ENCODE assay signal across 11 cellular contexts in genomic region chr2:68366083-68366560, GRCh38. TPM values are rescaled to one million over a fixed set of nuclear protein-coding genes. Genes with fewer than 3 reads are reported as not detected.
DNase-seq lines count a peak whose midpoint lies in the region; ATAC-seq, FAIRE-seq and TF ChIP-seq lines count a peak whose summit lies in the region.
"Had no signal": no experiment of that assay in that cellular context is flagged by ENCODE, and none has a peak within 500 bp of the region (broad histone marks: within the 10 kb centered on the region; RNA-seq: fewer than 3 reads in every experiment).

No MANE protein-coding gene starts in this region.

- FAIRE-seq in D721Med (lab: Jason Lieb, UNC): no peak

- no peak for TF ChIP-seq EP300 in SK-N-SH (IDR thresholded peaks at IDR 0.05; ENCODE audit: borderline replicate concordance in 1 of 2, low read depth in 1 of 2, low read length in 1 of 2)

- H3K27me3 ChIP-seq in heart right ventricle (no peaks in the 10 kb centered on the region), right cardiac atrium (ENCODE audit: control insufficient read depth, insufficient read depth) (no peaks in the 10 kb centered on the region), colonic mucosa (no peaks in the 10 kb centered on the region), aorta (ENCODE audit: control insufficient read depth in 1 of 2, insufficient read depth in 2 of 2, low read length in 1 of 2) (no peaks in the 10 kb centered on the region), SK-N-SH (ENCODE audit: insufficient read depth) (no peaks in the 10 kb centered on the region)

- no peak for TF ChIP-seq RAD21 in SK-N-SH (IDR thresholded peaks at IDR 0.05; ENCODE audit: low read length)

- ATAC-seq in heart right ventricle (peak in 2 of 8 donors; percentile 29 to 41), right cardiac atrium (no peak), HG03354 (IDR thresholded peaks at IDR 0.05; ENCODE audit: poor library complexity, severe bottlenecking, unreplicated experiment) (peak; percentile 50), aorta (ENCODE audit: low FRiP score) (peak; percentile 52)

- intact Hi-C loops in heart right ventricle (cut with DNase I) (loop anchor here in 3 of 10 donors (1.0 to 10.0 kb wide), 3 partner anchors 21 to 241 kb away; no protein-coding TSS in a partner anchor), right cardiac atrium (cut with DNase I) (loop anchor here in 1 of 4 donors (5.0 kb wide), 1 partner anchor 76 kb away; no protein-coding TSS in a partner anchor), colonic mucosa (cut with DNase I) (loop anchor here (5.0 kb wide), 1 partner anchor 76 kb away; no protein-coding TSS in a partner anchor), aorta (cut with DNase I) (no loop called here)

- WGBS in heart right ventricle, 2 donors: 83 to 90% methylated on average over 4 of the region's 4 CpGs
- WGBS in right cardiac atrium: 81% methylated on average over 4 of the region's 4 CpGs
- WGBS in aorta, 2 donors: 84 to 88% methylated on average over 4 of the region's 4 CpGs
- 63% methylated on average over 4 of the region's 4 CpGs for WGBS in SK-N-SH (ENCODE audit: low lambda C conversion rate)

- H3K9me2 ChIP-seq in SK-N-SH: no peaks in the 10 kb centered on the region

- H4K20me1 ChIP-seq in SK-N-SH (ENCODE audit: insufficient read depth): no peaks in the 10 kb centered on the region

- TF ChIP-seq CTCF in heart right ventricle (IDR thresholded peaks at IDR 0.05): no peak
- no peak for TF ChIP-seq CTCF in colonic mucosa (IDR thresholded peaks at IDR 0.05)
- TF ChIP-seq CTCF in D721Med (IDR thresholded peaks at IDR 0.05; ENCODE audit: insufficient read depth, missing control alignments): no peak
- TF ChIP-seq CTCF in SK-N-SH (IDR thresholded peaks at IDR 0.05): no peak

- H3K9me3 ChIP-seq in heart right ventricle: peaks cover 0 to 3% (median 0%) of the 10 kb centered on the region in 11 donors
- H3K9me3 ChIP-seq in right cardiac atrium (ENCODE audit: control insufficient read depth, low read length): no peaks in the 10 kb centered on the region
- no peaks in the 10 kb centered on the region for H3K9me3 ChIP-seq in colonic mucosa
- H3K9me3 ChIP-seq in aorta (ENCODE audit: control insufficient read depth, low read length): no peaks in the 10 kb centered on the region
- H3K9me3 ChIP-seq in SK-N-SH: no peaks in the 10 kb centered on the region

- DNase-seq in heart right ventricle: no peak
- DNase-seq in right cardiac atrium: no peak
- no peak for DNase-seq in colonic mucosa
- peak in 1 of 2 donors; percentile 54 for DNase-seq in aorta
- DNase-seq in D721Med (ENCODE audit: insufficient read length, low spot score): no peak
- DNase-seq in SK-N-SH: no peak
- no peak for DNase-seq in NCI-H526 treated with DMSO at 0.1 percent for 48 hours (lab: John Stamatoyannopoulos, UW)
- DNase-seq: activated effector memory CD4-positive, alpha-beta T cell treated with Interleukin-2 at 50 U/mL for 16 hours; CD4-positive, CD25-positive, alpha-beta regulatory T cell; stimulated activated CD4-positive, alpha-beta T cell treated with anti-CD3 and anti-CD28 coated beads, Interleukin-4, amount 100 ng/mL, for 4 hours had no signal

- H3K79me2 ChIP-seq in SK-N-SH (ENCODE audit: insufficient read depth): no peaks in the 10 kb centered on the region

- H3K9ac ChIP-seq in colonic mucosa (ENCODE audit: low read depth in 2 of 2, low read length in 2 of 2) (peak overlapping the region in 1 of 2 donors; percentile 7), SK-N-SH (no peak overlapping the region)

- H3K36me3 ChIP-seq in heart right ventricle: peaks cover 0 to 8% (median 0%) of the 10 kb centered on the region in 9 donors
- no peaks in the 10 kb centered on the region for H3K36me3 ChIP-seq in colonic mucosa
- H3K36me3 ChIP-seq in aorta (ENCODE audit: control insufficient read depth in 1 of 2, insufficient read depth in 2 of 2, low read length in 1 of 2): no peaks in the 10 kb centered on the region
- no peaks in the 10 kb centered on the region for H3K36me3 ChIP-seq in SK-N-SH (replicated peaks in 1 of 2; ENCODE audit: control insufficient read depth in 1 of 2, insufficient read depth in 2 of 2, low read length in 1 of 2)

- H3K4me3 ChIP-seq in heart right ventricle (peak overlapping the region in 7 of 10 donors; percentile 2 to 63 (median 34)), right cardiac atrium (ENCODE audit: low read length) (no peak overlapping the region), colonic mucosa (peak overlapping the region; percentile 22), aorta (ENCODE audit: low read length in 2 of 2) (no peak overlapping the region), SK-N-SH (ENCODE audit: low read depth in 2 of 2, low read length in 1 of 2) (no peak overlapping the region)

- H3K4me2 ChIP-seq in SK-N-SH: no peak overlapping the region

- no peak overlapping the region for H2AFZ ChIP-seq in SK-N-SH (ENCODE audit: low read depth)

- H3K4me1 ChIP-seq in heart right ventricle (peaks cover 0 to 58% (median 4%) of the 10 kb centered on the region in 9 donors), right cardiac atrium (ENCODE audit: control insufficient read depth, insufficient read depth, low read length) (no peaks in the 10 kb centered on the region), colonic mucosa (no peaks in the 10 kb centered on the region), aorta (ENCODE audit: control insufficient read depth in 1 of 2, insufficient read depth in 2 of 2, low read length in 2 of 2) (no peaks in the 10 kb centered on the region), SK-N-SH (ENCODE audit: control insufficient read depth in 1 of 2, insufficient read depth in 2 of 2, low read depth in 1 of 2, low read length in 1 of 2) (no peaks in the 10 kb centered on the region; a peak in 1 of 4 replicates)

- H3F3A ChIP-seq in SK-N-SH (replicated peaks; ENCODE audit: insufficient read depth): no peaks in the 10 kb centered on the region

- CTCF ChIA-PET in SK-N-SH (lab: Yijun Ruan, JAX): interaction anchor here (3.3 kb wide), 1 partner anchor 75 kb away, joined by 10 read pairs; no protein-coding TSS in a partner anchor

- H3K27ac ChIP-seq in heart right ventricle (peak overlapping the region in 3 of 10 donors; percentile 30 to 87 (median 63)), right cardiac atrium (ENCODE audit: low read length) (no peak overlapping the region), colonic mucosa (peak overlapping the region; percentile 38), aorta (ENCODE audit: low read depth in 1 of 2, low read length in 2 of 2) (no peak overlapping the region), SK-N-SH (ENCODE audit: low read depth in 2 of 2, low read length in 1 of 2) (no peak overlapping the region)

- POLR2A ChIA-PET in SK-N-SH (lab: Yijun Ruan, JAX): no interaction called here

TF ChIP-seq in SK-N-SH, 30 proteins besides CTCF, POLR2A, EP300 and RAD21 (continues in another document):
- TF ChIP-seq, protein P1, sequence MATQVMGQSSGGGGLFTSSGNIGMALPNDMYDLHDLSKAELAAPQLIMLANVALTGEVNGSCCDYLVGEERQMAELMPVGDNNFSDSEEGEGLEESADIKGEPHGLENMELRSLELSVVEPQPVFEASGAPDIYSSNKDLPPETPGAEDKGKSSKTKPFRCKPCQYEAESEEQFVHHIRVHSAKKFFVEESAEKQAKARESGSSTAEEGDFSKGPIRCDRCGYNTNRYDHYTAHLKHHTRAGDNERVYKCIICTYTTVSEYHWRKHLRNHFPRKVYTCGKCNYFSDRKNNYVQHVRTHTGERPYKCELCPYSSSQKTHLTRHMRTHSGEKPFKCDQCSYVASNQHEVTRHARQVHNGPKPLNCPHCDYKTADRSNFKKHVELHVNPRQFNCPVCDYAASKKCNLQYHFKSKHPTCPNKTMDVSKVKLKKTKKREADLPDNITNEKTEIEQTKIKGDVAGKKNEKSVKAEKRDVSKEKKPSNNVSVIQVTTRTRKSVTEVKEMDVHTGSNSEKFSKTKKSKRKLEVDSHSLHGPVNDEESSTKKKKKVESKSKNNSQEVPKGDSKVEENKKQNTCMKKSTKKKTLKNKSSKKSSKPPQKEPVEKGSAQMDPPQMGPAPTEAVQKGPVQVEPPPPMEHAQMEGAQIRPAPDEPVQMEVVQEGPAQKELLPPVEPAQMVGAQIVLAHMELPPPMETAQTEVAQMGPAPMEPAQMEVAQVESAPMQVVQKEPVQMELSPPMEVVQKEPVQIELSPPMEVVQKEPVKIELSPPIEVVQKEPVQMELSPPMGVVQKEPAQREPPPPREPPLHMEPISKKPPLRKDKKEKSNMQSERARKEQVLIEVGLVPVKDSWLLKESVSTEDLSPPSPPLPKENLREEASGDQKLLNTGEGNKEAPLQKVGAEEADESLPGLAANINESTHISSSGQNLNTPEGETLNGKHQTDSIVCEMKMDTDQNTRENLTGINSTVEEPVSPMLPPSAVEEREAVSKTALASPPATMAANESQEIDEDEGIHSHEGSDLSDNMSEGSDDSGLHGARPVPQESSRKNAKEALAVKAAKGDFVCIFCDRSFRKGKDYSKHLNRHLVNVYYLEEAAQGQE (IDR thresholded peaks at IDR 0.05; ENCODE audit: low read depth, low read length): no peak
- TF ChIP-seq, protein P2, sequence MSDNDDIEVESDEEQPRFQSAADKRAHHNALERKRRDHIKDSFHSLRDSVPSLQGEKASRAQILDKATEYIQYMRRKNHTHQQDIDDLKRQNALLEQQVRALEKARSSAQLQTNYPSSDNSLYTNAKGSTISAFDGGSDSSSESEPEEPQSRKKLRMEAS (IDR thresholded peaks at IDR 0.05; ENCODE audit: low read depth): no peak
- TF ChIP-seq NFIC (IDR thresholded peaks at IDR 0.05; ENCODE audit: borderline replicate concordance) (no peak), FOSL2 (IDR thresholded peaks at IDR 0.05; ENCODE audit: borderline replicate concordance, low read depth) (no peak), MEF2A (IDR thresholded peaks at IDR 0.05; ENCODE audit: borderline replicate concordance, low read depth) (no peak), TAF1 (IDR thresholded peaks at IDR 0.05; ENCODE audit: borderline replicate concordance, low read depth, low read length) (no peak)

RNA-seq across cellular contexts. Expression of gene PLEK, which starts 1.0 kb away (rescaled TPM):
- total RNA-seq in heart right ventricle: 10 to 100 TPM in 1 of 10 donors, 1 to 10 TPM in 9; 1.1 to 46.3 (median 2.8) TPM
- 1 to 10 TPM; 1.2 to 3.3 TPM for polyA plus RNA-seq in heart right ventricle
- total RNA-seq in right cardiac atrium: 1 to 10 TPM; 4.0 to 6.6 (median 4.3) TPM
- polyA plus RNA-seq in right cardiac atrium: 1.3 TPM
- 1 to 10 TPM; 2.6 to 5.1 TPM for total RNA-seq in colonic mucosa
- 10 to 100 TPM; 14.6 to 32.9 TPM for total RNA-seq in aorta
- 10 to 100 TPM in 1 of 2 donors, 1 to 10 TPM in 1; 3.3 to 12.3 TPM for polyA plus RNA-seq in aorta
- 0.02 TPM in 2 replicates for polyA plus RNA-seq in SK-N-SH (2012; rRNA removed)
- polyA plus RNA-seq in SK-N-SH (2012; cell fraction: cytosol; rRNA removed): 0.01 TPM in 2 replicates
- polyA plus RNA-seq in SK-N-SH (2012; cell fraction: nucleus; rRNA removed): 0.02 and 0.08 TPM in 2 replicates

RNA-seq across cellular contexts. Expression of gene CNRIP1, which starts 46.4 kb away (rescaled TPM):
- total RNA-seq in heart right ventricle (10 to 100 TPM in 2 of 10 donors, 1 to 10 TPM in 8; 4.8 to 13.4 (median 7.9) TPM), right cardiac atrium (10 to 100 TPM; 16.9 to 24.1 (median 20.0) TPM), colonic mucosa (1 to 10 TPM; 2.5 to 6.4 TPM), aorta (10 to 100 TPM; 31.7 to 40.7 TPM)
- polyA plus RNA-seq in heart right ventricle (10 to 100 TPM; 10.5 to 12.8 TPM), right cardiac atrium (16.8 TPM), aorta (10 to 100 TPM; 24.8 to 28.2 TPM), SK-N-SH (2012; rRNA removed) (55.5 and 63.0 TPM in 2 replicates)
- 63.9 and 65.4 TPM in 2 replicates for polyA plus RNA-seq in SK-N-SH (2012; cell fraction: cytosol; rRNA removed)
- polyA plus RNA-seq in SK-N-SH (2012; cell fraction: nucleus; rRNA removed): 23.3 and 32.4 TPM in 2 replicates
- total RNA-seq: CD4-positive, CD25-positive, alpha-beta regulatory T cell had no signal

Comparison
In these comparisons a context has a peak if more than half of its experiments do, and no peak if none do; other contexts are left out.
1. H3K4me3 ChIP-seq: peak in heart right ventricle (7 of 10) and colonic mucosa (single experiment); none in right cardiac atrium (single experiment), aorta (0 of 2) and SK-N-SH (0 of 2).
2. ATAC-seq: peak in HG03354 (single experiment) and aorta (single experiment); none in right cardiac atrium (0 of 2).